8 cellular contexts compared by ENCODE assay signal in the genomic region with DNA sequence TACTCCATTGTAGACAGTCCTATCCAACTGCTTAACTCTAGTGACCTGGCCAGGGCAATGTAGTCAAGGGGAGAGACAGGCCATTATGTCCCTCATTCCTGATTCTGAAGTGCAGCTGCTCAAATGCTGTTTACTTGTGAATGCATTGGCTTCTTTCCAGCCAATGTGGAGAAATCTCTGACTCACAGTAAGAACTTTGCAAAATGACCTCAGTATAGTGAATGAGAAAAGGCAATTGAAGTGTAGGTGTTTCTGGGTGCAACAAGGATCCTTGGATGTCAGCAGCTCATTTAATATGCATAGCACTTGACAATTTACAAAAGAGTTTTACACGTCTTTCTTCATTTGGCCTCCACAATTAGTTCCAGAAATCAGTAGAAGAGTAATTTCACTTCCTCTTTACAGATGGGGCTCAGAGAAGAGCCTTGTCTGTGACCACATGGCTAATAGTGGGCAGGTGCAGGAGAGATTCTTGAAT.
DNase-seq lines count a peak whose midpoint lies in the region; ATAC-seq, FAIRE-seq and TF ChIP-seq lines count a peak whose summit lies in the region.

No MANE protein-coding gene starts in this region.

- TF ChIP-seq CTCF in right atrium auricular region (IDR thresholded peaks at IDR 0.05) = no peak
- no peak for TF ChIP-seq CTCF in mammary epithelial cell (conservative IDR thresholded peaks at IDR 0.05 in 1 of 2, IDR thresholded peaks at IDR 0.05 in 1 of 2; ENCODE audit: extremely low read depth in 1 of 2, insufficient read depth in 1 of 2, low read depth in 1 of 2, low read length in 2 of 2)

- DNase-seq in Right ventricle myocardium inferior (ENCODE audit: missing footprints) (no peak), right atrium auricular region (ENCODE audit: low spot score) (no peak), mammary epithelial cell (peak; percentile 7), urothelium cell line (ENCODE audit: low spot score) (peak; percentile 17), AML-193 (lab: John Stamatoyannopoulos, UW) (no peak), NCI-H526 (lab: John Stamatoyannopoulos, UW) (no peak), D341Med (ENCODE audit: low spot score) (no peak)

- no TSS peak for BruUV-seq in mammary epithelial cell (replicated peaks; lab: Mats Ljungman, UMichigan)

- no peak overlapping the region for H3K9ac ChIP-seq in mammary epithelial cell (ENCODE audit: insufficient read depth, low read length)

- ATAC-seq in Right ventricle myocardium inferior (peak; percentile 46), HG03135 (IDR thresholded peaks at IDR 0.05; ENCODE audit: unreplicated experiment) (peak; percentile 98)

- H3K79me2 ChIP-seq in mammary epithelial cell (ENCODE audit: insufficient read depth, low read length) = no peaks in the 10 kb centered on the region

- CTCF ChIA-PET in mammary epithelial cell (lab: Charles Lee; ENCODE audit: low non-redundant PET) = no interaction called here

- H2AFZ ChIP-seq in mammary epithelial cell (ENCODE audit: low read depth, low read length) = no peak overlapping the region

- in situ Hi-C loops in mammary epithelial cell (cut with MboI; ENCODE audit: low sequenced_read_pairs in 2 of 2) = no loop called here

- H3K27ac ChIP-seq in right atrium auricular region (peak overlapping the region in 1 of 2 donors; percentile 40), mammary epithelial cell (ENCODE audit: insufficient read depth, low read depth, low read length) (no peak overlapping the region)

- H3K36me3 ChIP-seq in right atrium auricular region (no peaks in the 10 kb centered on the region), mammary epithelial cell (ENCODE audit: insufficient read depth, low read length) (no peaks in the 10 kb centered on the region)

- H3K9me3 ChIP-seq in right atrium auricular region (no peaks in the 10 kb centered on the region), mammary epithelial cell (replicated peaks; ENCODE audit: insufficient read depth, low read length) (no peaks in the 10 kb centered on the region)

- no peak for FAIRE-seq in urothelium cell line (lab: Jason Lieb, UNC)

- 33% methylated on average over 1 of the region's 1 CpG for WGBS in mammary epithelial cell (ENCODE audit: low coverage, missing lambda C conversion rate)

- H3K27me3 ChIP-seq in right atrium auricular region (no peaks in the 10 kb centered on the region), mammary epithelial cell (ENCODE audit: insufficient read depth, low read length) (no peaks in the 10 kb centered on the region)

- no peaks in the 10 kb centered on the region for H4K20me1 ChIP-seq in mammary epithelial cell (ENCODE audit: insufficient read depth, low read length)

- intact Hi-C loops in Right ventricle myocardium inferior (cut with DNase I) = loop anchor here (5.0 kb wide), 1 partner anchor 37 kb away; no protein-coding TSS in a partner anchor
- intact Hi-C loops in mammary epithelial cell (cut with micrococcal nuclease) = no loop called here

- H3K4me3 ChIP-seq in right atrium auricular region (no peak overlapping the region), mammary epithelial cell (replicated peaks in 1 of 3; ENCODE audit: insufficient read depth in 1 of 3, low read depth in 2 of 3, low read length in 3 of 3) (no peak overlapping the region)

- dilution Hi-C loops in mammary epithelial cell (cut with HindIII; ENCODE audit: low sequenced_read_pairs) = no loop called here

- H3K4me1 ChIP-seq in right atrium auricular region (peaks cover 0 to 21% of the 10 kb centered on the region in 2 donors), mammary epithelial cell (ENCODE audit: insufficient read depth, low read length) (no peaks in the 10 kb centered on the region)

- no peak overlapping the region for H3K4me2 ChIP-seq in mammary epithelial cell (ENCODE audit: insufficient read depth, low read depth, low read length)

Comparison
In these comparisons a context has a peak if more than half of its experiments do, and no peak if none do; other contexts are left out.
1. DNase-seq: peak in mammary epithelial cell (single experiment) and urothelium cell line (single experiment); none in Right ventricle myocardium inferior (single experiment), right atrium auricular region (single experiment), AML-193 (0 of 2), NCI-H526 (0 of 2) and D341Med (single experiment).